Comparison of ENCODE assay signal across 21 cellular contexts in genomic region chr1:154402409-154402921, GRCh38. TPM values are rescaled to one million over a fixed set of nuclear protein-coding genes. Genes with fewer than 3 reads are reported as not detected.
DNase-seq lines count a peak whose midpoint lies in the region; ATAC-seq and TF ChIP-seq lines count a peak whose summit lies in the region.
"Had no signal": no experiment of that assay in that cellular context is flagged by ENCODE, and none has a peak within 500 bp of the region (broad histone marks: within the 10 kb centered on the region; RNA-seq: fewer than 3 reads in every experiment).

No MANE protein-coding gene starts in this region.

- no peak for DNase-seq in activated T-cell treated with anti-CD3 and anti-CD28 coated beads, Interleukin-2, amount 50 U/mL, for 72 hours
- DNase-seq in activated T-cell treated with anti-CD3 and anti-CD28 coated beads, Interleukin-2, amount 50 U/mL, for 1 hour, result no peak
- no peak for DNase-seq in CD4-positive, alpha-beta T cell
- DNase-seq in activated CD4-positive, alpha-beta memory T cell treated with anti-CD3 and anti-CD28 coated beads for 36 hours, result no peak
- DNase-seq in naive thymus-derived CD8-positive, alpha-beta T cell, result peak in 1 of 10 donors; percentile 23
- DNase-seq in NAMALWA (ENCODE audit: low spot score) (no peak), GM19238 (ENCODE audit: insufficient read length, low spot score) (no peak)
- no peak for DNase-seq in stimulated activated CD8-positive, alpha-beta memory T cell treated with anti-CD3 and anti-CD28 coated beads, Interleukin-4, amount 100 ng/mL, for 48 hours
- DNase-seq: effector CD8-positive, alpha-beta T cell; glutamatergic neuron; HCEC 1CT; mesenchymal stem cell; NCI-H446 treated with DMSO at 0.1 percent for 48 hours; NCI-H774; right cardiac atrium; stimulated activated CD4-positive, alpha-beta T cell treated with anti-CD3 and anti-CD28 coated beads, Interleukin-4, amount 100 ng/mL, for 1 hour; thyroid gland had no signal

- H3K4me1 Mint-ChIP-seq in activated T-cell treated with anti-CD3 and anti-CD28 coated beads, Interleukin-2, amount 50 U/mL, for 72 hours (ENCODE audit: low read depth), result peaks cover 57% of the 10 kb centered on the region
- peaks cover 75% of the 10 kb centered on the region for H3K4me1 Mint-ChIP-seq in CD4-positive, alpha-beta T cell (ENCODE audit: low read depth)
- H3K4me1 Mint-ChIP-seq in activated CD4-positive, alpha-beta memory T cell treated with anti-CD3 and anti-CD28 coated beads for 36 hours (ENCODE audit: low read depth), result peaks cover 69% of the 10 kb centered on the region
- H3K4me1 Mint-ChIP-seq in naive thymus-derived CD8-positive, alpha-beta T cell, result peaks cover 26 to 62% (median 54%) of the 10 kb centered on the region in 4 donors

- CTCF ChIA-PET in CD4-positive, alpha-beta T cell (lab: Charles Lee), result interaction anchor here (1.0 to 2.5 kb wide), 7 partner anchors 13 to 78 kb away, joined by 3 to 13 read pairs (median 5); partner anchors contain the start of gene ATP8B2
- CTCF ChIA-PET in activated CD4-positive, alpha-beta memory T cell treated with anti-CD3 and anti-CD28 coated beads for 36 hours (lab: Charles Lee), result interaction anchor here (0.7 to 1.6 kb wide), 7 partner anchors 11 to 77 kb away, joined by 3 to 11 read pairs (median 4); partner anchors contain the start of gene ATP8B2

- H3K27ac ChIP-seq in CD4-positive, alpha-beta T cell (ENCODE audit: low read depth, low read length), result peak overlapping the region; percentile 92
- H3K27ac ChIP-seq: A549, coronary artery, thyroid gland, vagina had no signal

- H3K9me3 Mint-ChIP-seq in activated T-cell treated with anti-CD3 and anti-CD28 coated beads, Interleukin-2, amount 50 U/mL, for 72 hours, result no peaks in the 10 kb centered on the region
- no peaks in the 10 kb centered on the region for H3K9me3 Mint-ChIP-seq in CD4-positive, alpha-beta T cell
- no peaks in the 10 kb centered on the region for H3K9me3 Mint-ChIP-seq in activated CD4-positive, alpha-beta memory T cell treated with anti-CD3 and anti-CD28 coated beads for 36 hours
- H3K9me3 Mint-ChIP-seq in naive thymus-derived CD8-positive, alpha-beta T cell, result no peaks in the 10 kb centered on the region
- H3K9me3 Mint-ChIP-seq: activated T-helper 2 cell treated with anti-CD3 and anti-CD28 coated beads, Interferon-gamma antibody, Interleukin-2, Interleukin-4, amounts not matched to agents 10 μg/mL and 5 μg/mL and 100 μg/mL, durations not matched to agents 14 hours and 24 hours and 36 hours had no signal

- no peaks in the 10 kb centered on the region for H3K9me3 ChIP-seq in CD4-positive, alpha-beta T cell (ENCODE audit: control insufficient read depth, low read length)
- H3K9me3 ChIP-seq: A549, thyroid gland, vagina had no signal

- H3K36me3 Mint-ChIP-seq in activated T-cell treated with anti-CD3 and anti-CD28 coated beads, Interleukin-2, amount 50 U/mL, for 72 hours (ENCODE audit: insufficient read depth in 2 of 2), result no peaks in the 10 kb centered on the region
- peaks cover 20% of the 10 kb centered on the region for H3K36me3 Mint-ChIP-seq in CD4-positive, alpha-beta T cell (ENCODE audit: low read depth)
- H3K36me3 Mint-ChIP-seq in activated CD4-positive, alpha-beta memory T cell treated with anti-CD3 and anti-CD28 coated beads for 36 hours, result no peaks in the 10 kb centered on the region
- H3K36me3 Mint-ChIP-seq in naive thymus-derived CD8-positive, alpha-beta T cell, result no peaks in the 10 kb centered on the region

- ATAC-seq in activated T-cell treated with anti-CD3 and anti-CD28 coated beads, Interleukin-2, amount 50 U/mL, for 72 hours (replicated peaks in 1 of 2), result no peak
- ATAC-seq in CD4-positive, alpha-beta T cell (ENCODE audit: poor library complexity), result no peak
- ATAC-seq in naive thymus-derived CD8-positive, alpha-beta T cell, result no peak
- ATAC-seq: A549, right cardiac atrium had no signal

- POLR2A ChIA-PET in CD4-positive, alpha-beta T cell (lab: Charles Lee), result interaction anchor here (1.0 to 9.1 kb wide), 15 partner anchors 9 to 74 kb away, joined by 3 to 178 read pairs (median 8); no protein-coding TSS in a partner anchor
- POLR2A ChIA-PET in activated CD4-positive, alpha-beta memory T cell treated with anti-CD3 and anti-CD28 coated beads for 36 hours (lab: Charles Lee), result interaction anchor here (0.5 to 0.9 kb wide), 2 partner anchors 12 to 49 kb away, joined by 3 read pairs; no protein-coding TSS in a partner anchor
- POLR2A ChIA-PET in naive thymus-derived CD8-positive, alpha-beta T cell (lab: Charles Lee), result interaction anchor here (1.1 to 11.0 kb wide), 13 partner anchors 14 to 129 kb away, joined by 3 to 122 read pairs (median 7); no protein-coding TSS in a partner anchor

- H3K27ac Mint-ChIP-seq in activated T-cell treated with anti-CD3 and anti-CD28 coated beads, Interleukin-2, amount 50 U/mL, for 72 hours, result peak overlapping the region; percentile 87
- peak overlapping the region; percentile 95 for H3K27ac Mint-ChIP-seq in CD4-positive, alpha-beta T cell
- H3K27ac Mint-ChIP-seq in activated CD4-positive, alpha-beta memory T cell treated with anti-CD3 and anti-CD28 coated beads for 36 hours, result peak overlapping the region; percentile 54
- peak overlapping the region; percentile 69 to 97 (median 92) for H3K27ac Mint-ChIP-seq in naive thymus-derived CD8-positive, alpha-beta T cell
- H3K27ac Mint-ChIP-seq: activated T-helper 2 cell treated with anti-CD3 and anti-CD28 coated beads, Interferon-gamma antibody, Interleukin-2, Interleukin-4, amounts not matched to agents 10 μg/mL and 5 μg/mL and 100 μg/mL, durations not matched to agents 14 hours and 24 hours and 36 hours had no signal

- H3K27me3 Mint-ChIP-seq in activated T-cell treated with anti-CD3 and anti-CD28 coated beads, Interleukin-2, amount 50 U/mL, for 72 hours (ENCODE audit: low read depth), result no peaks in the 10 kb centered on the region
- no peaks in the 10 kb centered on the region for H3K27me3 Mint-ChIP-seq in CD4-positive, alpha-beta T cell
- no peaks in the 10 kb centered on the region for H3K27me3 Mint-ChIP-seq in activated CD4-positive, alpha-beta memory T cell treated with anti-CD3 and anti-CD28 coated beads for 36 hours
- no peaks in the 10 kb centered on the region for H3K27me3 Mint-ChIP-seq in naive thymus-derived CD8-positive, alpha-beta T cell

- intact Hi-C loops in CD4-positive, alpha-beta T cell (cut with DNase I, micrococcal nuclease), result loop anchor here in 1 of 2 experiments (5.0 to 10.0 kb wide), 2 partner anchors 145 to 682 kb away; no protein-coding TSS in a partner anchor
- intact Hi-C loops in activated CD4-positive, alpha-beta memory T cell treated with anti-CD3 and anti-CD28 coated beads for 36 hours (cut with micrococcal nuclease), result no loop called here

- TF ChIP-seq CTCF in CD4-positive, alpha-beta T cell (IDR thresholded peaks at IDR 0.05), result no peak

- H3K27me3 ChIP-seq in CD4-positive, alpha-beta T cell (ENCODE audit: control insufficient read depth, insufficient read depth, low read length), result no peaks in the 10 kb centered on the region
- H3K27me3 ChIP-seq: thyroid gland, vagina had no signal

- H3K4me3 Mint-ChIP-seq in activated T-cell treated with anti-CD3 and anti-CD28 coated beads, Interleukin-2, amount 50 U/mL, for 72 hours, result peak overlapping the region in 1 of 2 donors; percentile 54
- no peak overlapping the region for H3K4me3 Mint-ChIP-seq in CD4-positive, alpha-beta T cell
- no peak overlapping the region for H3K4me3 Mint-ChIP-seq in activated CD4-positive, alpha-beta memory T cell treated with anti-CD3 and anti-CD28 coated beads for 36 hours
- H3K4me3 Mint-ChIP-seq in naive thymus-derived CD8-positive, alpha-beta T cell, result peak overlapping the region in 8 of 10 donors; percentile 19 to 93 (median 78)

RNA-seq across cellular contexts. Expression of gene IL6R, which starts 2.7 kb away (rescaled TPM):
- total RNA-seq in activated T-cell treated with anti-CD3 and anti-CD28 coated beads, Interleukin-2, amount 50 U/mL, for 72 hours, result 10 to 100 TPM in 1 of 2 donors, 1 to 10 TPM in 1; 5.7 to 12.6 TPM
- 10 to 100 TPM; 31.7 to 35.0 TPM for total RNA-seq in CD4-positive, alpha-beta T cell
- 10 to 100 TPM; 30.2 to 30.5 TPM for total RNA-seq in activated CD4-positive, alpha-beta memory T cell treated with anti-CD3 and anti-CD28 coated beads for 36 hours
- 10 to 100 TPM; 44.4 to 49.9 TPM for total RNA-seq in naive thymus-derived CD8-positive, alpha-beta T cell
- polyA plus RNA-seq in naive thymus-derived CD8-positive, alpha-beta T cell, result 10 to 100 TPM; 20.1 to 44.1 (median 28.4) TPM

Comparison
In these comparisons a context has a peak if more than half of its experiments do, and no peak if none do; other contexts are left out.
1. H3K4me3 Mint-ChIP-seq: peak in naive thymus-derived CD8-positive, alpha-beta T cell (8 of 10); none in CD4-positive, alpha-beta T cell (single experiment) and activated CD4-positive, alpha-beta memory T cell treated with anti-CD3 and anti-CD28 coated beads for 36 hours (single experiment).
2. Peak in every context shown above with its lines, with median percentiles within 50 percentile points of each other: H3K27ac Mint-ChIP-seq.